In genomic region chr17:43211123-43211479, GRCh38 we compare ENCODE assay signal across 8 cellular contexts.
DNase-seq lines count a peak whose midpoint lies in the region; ATAC-seq lines count a peak whose summit lies in the region.

No MANE protein-coding gene starts in this region.

- no peaks in the 10 kb centered on the region for H3K9me3 ChIP-seq in iPS-18a (ENCODE audit: control insufficient read depth, low read depth, low read length)
- H3K9me3 ChIP-seq in subcutaneous abdominal adipose tissue (ENCODE audit: control insufficient read depth in 5 of 5, low read length in 5 of 5) = no peaks in the 10 kb centered on the region

- H3K9me3 Mint-ChIP-seq in T-helper 2 cell treated with Interferon-gamma antibody and Interleukin-4, amounts not matched to agents 5 μg/mL and 100 μg/mL, for 36 hours = no peaks in the 10 kb centered on the region
- H3K9me3 Mint-ChIP-seq in activated naive CD8-positive, alpha-beta T cell (ENCODE audit: low read depth) = no peaks in the 10 kb centered on the region

- H3K4me1 ChIP-seq in iPS-18a (ENCODE audit: control insufficient read depth, low read depth, low read length) (peaks cover 14% of the 10 kb centered on the region), subcutaneous abdominal adipose tissue (ENCODE audit: control insufficient read depth in 5 of 5, insufficient read depth in 5 of 5, low read length in 5 of 5) (peaks cover 5 to 31% (median 20%) of the 10 kb centered on the region in 5 donors)

- DNase-seq in T-helper 2 cell treated with Interferon-gamma antibody and Interleukin-4, amounts not matched to agents 5 μg/mL and 100 μg/mL, for 36 hours (ENCODE audit: low spot score) = no peak
- DNase-seq in T-helper 2 cell (no peak), T1000 (lab: John Stamatoyannopoulos, UW) (no peak)
- no peak for DNase-seq in effector CD4-positive, alpha-beta T cell

- H3K4me3 ChIP-seq in iPS-18a (ENCODE audit: low read length) (peak overlapping the region; percentile 70), subcutaneous abdominal adipose tissue (ENCODE audit: low read depth in 1 of 5, low read length in 5 of 5) (peak overlapping the region; percentile 78 to 86 (median 81))

- no peaks in the 10 kb centered on the region for H3K27me3 Mint-ChIP-seq in T-helper 2 cell treated with Interferon-gamma antibody and Interleukin-4, amounts not matched to agents 5 μg/mL and 100 μg/mL, for 36 hours (ENCODE audit: low read depth)
- H3K27me3 Mint-ChIP-seq in activated naive CD8-positive, alpha-beta T cell = no peaks in the 10 kb centered on the region

- H3K27ac ChIP-seq in iPS-18a (ENCODE audit: low read length) (no peak overlapping the region), subcutaneous abdominal adipose tissue (ENCODE audit: low read depth, low read length) (peak overlapping the region; percentile 45)

- peak overlapping the region; percentile 97 for H3K27ac Mint-ChIP-seq in T-helper 2 cell treated with Interferon-gamma antibody and Interleukin-4, amounts not matched to agents 5 μg/mL and 100 μg/mL, for 36 hours
- H3K27ac Mint-ChIP-seq in activated naive CD8-positive, alpha-beta T cell = peak overlapping the region; percentile 96

- H3K36me3 ChIP-seq in iPS-18a (ENCODE audit: control insufficient read depth, low read depth, low read length) = peaks cover 3% of the 10 kb centered on the region
- H3K36me3 ChIP-seq in subcutaneous abdominal adipose tissue (ENCODE audit: control insufficient read depth in 5 of 5, insufficient read depth in 5 of 5, low read length in 5 of 5) = peaks cover 23 to 55% (median 37%) of the 10 kb centered on the region in 5 donors

- H3K36me3 Mint-ChIP-seq in T-helper 2 cell treated with Interferon-gamma antibody and Interleukin-4, amounts not matched to agents 5 μg/mL and 100 μg/mL, for 36 hours (ENCODE audit: low read depth) = peaks cover 31% of the 10 kb centered on the region
- peaks cover 3% of the 10 kb centered on the region for H3K36me3 Mint-ChIP-seq in activated naive CD8-positive, alpha-beta T cell

- no peak for ATAC-seq in HG03342 (IDR thresholded peaks at IDR 0.05; ENCODE audit: unreplicated experiment)

- peaks cover 27% of the 10 kb centered on the region for H3K4me1 Mint-ChIP-seq in T-helper 2 cell treated with Interferon-gamma antibody and Interleukin-4, amounts not matched to agents 5 μg/mL and 100 μg/mL, for 36 hours (ENCODE audit: low read depth)
- H3K4me1 Mint-ChIP-seq in activated naive CD8-positive, alpha-beta T cell (ENCODE audit: low read depth) = peaks cover 36% of the 10 kb centered on the region

- H3K27me3 ChIP-seq in iPS-18a (ENCODE audit: control insufficient read depth, insufficient read depth, low read length) (no peaks in the 10 kb centered on the region), subcutaneous abdominal adipose tissue (ENCODE audit: control insufficient read depth in 5 of 5, insufficient read depth in 4 of 5, low read length in 5 of 5) (no peaks in the 10 kb centered on the region)

- peak overlapping the region; percentile 99 for H3K4me3 Mint-ChIP-seq in T-helper 2 cell treated with Interferon-gamma antibody and Interleukin-4, amounts not matched to agents 5 μg/mL and 100 μg/mL, for 36 hours
- peak overlapping the region; percentile 96 for H3K4me3 Mint-ChIP-seq in activated naive CD8-positive, alpha-beta T cell

- H3K9ac ChIP-seq in iPS-18a (ENCODE audit: low read length) (peak overlapping the region; percentile 24), subcutaneous abdominal adipose tissue (ENCODE audit: low read length in 5 of 5) (peak overlapping the region in 4 of 5 donors; percentile 49 to 81 (median 78))
